Comparison of ENCODE assay signal across 1 cellular context in genomic region chr18:79680891-79681339, GRCh38.
TF ChIP-seq lines count a peak whose summit lies in the region.

No MANE protein-coding gene starts in this region.

TF ChIP-seq in HepG2, 621 proteins besides CTCF, POLR2A, EP300 and RAD21 (continued from another document and continues in another):
- no peak for TF ChIP-seq ZNF530 (CRISPR knock-in tag; IDR thresholded peaks at IDR 0.05; ENCODE audit: low read depth)
- no peak for TF ChIP-seq ARID4A (CRISPR knock-in tag; IDR thresholded peaks at IDR 0.05; ENCODE audit: borderline replicate concordance)
- TF ChIP-seq CCAR2 (optimal IDR thresholded peaks at IDR 0.05; ENCODE audit: low read depth, low read length): no peak
- no peak for TF ChIP-seq FOXO1 (CRISPR knock-in tag; IDR thresholded peaks at IDR 0.05)
- no peak for TF ChIP-seq POLR2AphosphoS5 (IDR thresholded peaks at IDR 0.05; ENCODE audit: low read depth, low read length)
- TF ChIP-seq STAT6 (CRISPR knock-in tag; IDR thresholded peaks at IDR 0.05; ENCODE audit: borderline replicate concordance): no peak
- no peak for TF ChIP-seq HMG20A (CRISPR knock-in tag; IDR thresholded peaks at IDR 0.05; ENCODE audit: borderline replicate concordance)
- TF ChIP-seq RNF2 (conservative IDR thresholded peaks at IDR 0.05; ENCODE audit: low read depth): no peak
- TF ChIP-seq ZNF687 (CRISPR knock-in tag; IDR thresholded peaks at IDR 0.05): peak; percentile 28; the same call in 1 of the 2 replicates
- no peak for TF ChIP-seq EZH2 (conservative IDR thresholded peaks at IDR 0.05; ENCODE audit: low read depth, low read length)
- 0 out of 2 replicates have a peak, but pooled peaks have one; percentile 48 for TF ChIP-seq RFXAP (CRISPR knock-in tag; IDR thresholded peaks at IDR 0.05; ENCODE audit: borderline replicate concordance)
- TF ChIP-seq ZBTB44 (CRISPR knock-in tag; IDR thresholded peaks at IDR 0.05): no peak
- TF ChIP-seq NR2C2 (CRISPR knock-in tag; IDR thresholded peaks at IDR 0.05; ENCODE audit: borderline replicate concordance): no peak
- no peak for TF ChIP-seq HNRNPUL1 (IDR thresholded peaks at IDR 0.05; ENCODE audit: low read depth, low read length)
- TF ChIP-seq HCFC1 (IDR thresholded peaks at IDR 0.05; ENCODE audit: low read depth, low read length): no peak
- no peak for TF ChIP-seq JARID2 (CRISPR knock-in tag; IDR thresholded peaks at IDR 0.05; ENCODE audit: insufficient replicate concordance)
- no peak for TF ChIP-seq ZNF362 (CRISPR knock-in tag; IDR thresholded peaks at IDR 0.05; ENCODE audit: borderline replicate concordance)
- TF ChIP-seq ZBTB2 (CRISPR knock-in tag; IDR thresholded peaks at IDR 0.05; ENCODE audit: low read depth): no peak
- no peak for TF ChIP-seq GPBP1L1 (CRISPR knock-in tag; IDR thresholded peaks at IDR 0.05)
- no peak for TF ChIP-seq ZNF512B (CRISPR knock-in tag; IDR thresholded peaks at IDR 0.05; ENCODE audit: borderline replicate concordance)
- TF ChIP-seq ZFY (CRISPR knock-in tag; IDR thresholded peaks at IDR 0.05): no peak
- TF ChIP-seq SNAI1 (CRISPR knock-in tag; IDR thresholded peaks at IDR 0.05; ENCODE audit: borderline replicate concordance): no peak
- no peak for TF ChIP-seq ZSCAN12 (CRISPR knock-in tag; IDR thresholded peaks at IDR 0.05)
- no peak for TF ChIP-seq PRDM15 (CRISPR knock-in tag; IDR thresholded peaks at IDR 0.05)
- no peak for TF ChIP-seq ZC3H4 (CRISPR knock-in tag; IDR thresholded peaks at IDR 0.05; ENCODE audit: borderline replicate concordance)
- TF ChIP-seq FIP1L1 (IDR thresholded peaks at IDR 0.05; ENCODE audit: borderline replicate concordance, insufficient read depth, low read depth, low read length): no peak
- no peak for TF ChIP-seq PLSCR1 (CRISPR knock-in tag; IDR thresholded peaks at IDR 0.05; ENCODE audit: borderline replicate concordance)
